Comparison of ENCODE assay signal across 8 cellular contexts in genomic region chr14:63725786-63726185, GRCh38. TPM values are rescaled to one million over a fixed set of nuclear protein-coding genes. Genes with fewer than 3 reads are reported as not detected.
DNase-seq lines count a peak whose midpoint lies in the region; ATAC-seq and TF ChIP-seq lines count a peak whose summit lies in the region.

No MANE protein-coding gene starts in this region.

- peaks cover 3% of the 10 kb centered on the region for H3K36me3 Mint-ChIP-seq in activated T-cell treated with anti-CD3 and anti-CD28 coated beads, Interleukin-2, amount 50 U/mL, for 4 hours (ENCODE audit: insufficient read depth)
- H3K36me3 Mint-ChIP-seq in activated B cell treated with CpG ODN at 0.5 μM for 24 hours (ENCODE audit: low read depth): peaks cover 24% of the 10 kb centered on the region

- POLR2A ChIA-PET in activated B cell treated with CpG ODN at 0.5 μM for 24 hours (lab: Charles Lee): interaction anchor here (0.7 to 5.3 kb wide), 9 partner anchors 8 to 182 kb away, joined by 3 to 47 read pairs (median 8); partner anchors contain the start of genes PPP2R5E and WDR89

- TF ChIP-seq CTCF in activated B cell treated with CpG ODN at 0.5 μM for 24 hours (IDR thresholded peaks at IDR 0.05) (no peak), suprapubic skin (IDR thresholded peaks at IDR 0.05) (no peak), uterus (IDR thresholded peaks at IDR 0.05) (no peak)

- H3K27me3 ChIP-seq in suprapubic skin: no peaks in the 10 kb centered on the region
- H3K27me3 ChIP-seq in uterus: no peaks in the 10 kb centered on the region

- no peak for ATAC-seq in activated T-cell treated with anti-CD3 and anti-CD28 coated beads, Interleukin-2, amount 50 U/mL, for 4 hours
- ATAC-seq in activated B cell treated with CpG ODN at 0.5 μM for 24 hours (ENCODE audit: low read depth): no peak
- no peak for ATAC-seq in HG03196 (IDR thresholded peaks at IDR 0.05; ENCODE audit: unreplicated experiment)

- peaks cover 37% of the 10 kb centered on the region for H3K4me1 Mint-ChIP-seq in activated T-cell treated with anti-CD3 and anti-CD28 coated beads, Interleukin-2, amount 50 U/mL, for 4 hours (ENCODE audit: low read depth)
- peaks cover 44% of the 10 kb centered on the region for H3K4me1 Mint-ChIP-seq in activated B cell treated with CpG ODN at 0.5 μM for 24 hours

- intact Hi-C loops in activated B cell treated with CpG ODN at 0.5 μM for 24 hours (cut with micrococcal nuclease): loop anchor here (1.0 to 5.0 kb wide), 5 partner anchors 7 to 777 kb away; partner anchors contain the start of genes ZBTB1 and ZBTB25
- intact Hi-C loops in uterus (cut with DNase I; ENCODE audit: low total_unique reads): no loop called here

- H3K27ac ChIP-seq in suprapubic skin: no peak overlapping the region
- peak overlapping the region in 1 of 2 donors; percentile 85 for H3K27ac ChIP-seq in uterus

- H3K9me3 ChIP-seq in suprapubic skin (no peaks in the 10 kb centered on the region), uterus (no peaks in the 10 kb centered on the region)

- no peak for DNase-seq in activated T-cell treated with anti-CD3 and anti-CD28 coated beads, Interleukin-2, amount 50 U/mL, for 4 hours
- DNase-seq in activated T-cell treated with anti-CD3 and anti-CD28 coated beads, Interleukin-2, amount 50 U/mL, for 48 hours: no peak
- DNase-seq in activated B cell treated with CpG ODN at 0.5 μM for 24 hours (no peak), inferior parietal cortex (ENCODE audit: extremely low spot score) (peak; percentile 29), suprapubic skin (ENCODE audit: low spot score in 2 of 2) (no peak), uterus (no peak), NOMO-1 (lab: John Stamatoyannopoulos, UW; ENCODE audit: unreplicated experiment in 2 of 2) (no peak)

- no peaks in the 10 kb centered on the region for H3K9me3 Mint-ChIP-seq in activated T-cell treated with anti-CD3 and anti-CD28 coated beads, Interleukin-2, amount 50 U/mL, for 4 hours
- H3K9me3 Mint-ChIP-seq in activated B cell treated with CpG ODN at 0.5 μM for 24 hours: no peaks in the 10 kb centered on the region

- peak overlapping the region; percentile 96 for H3K27ac Mint-ChIP-seq in activated B cell treated with CpG ODN at 0.5 μM for 24 hours

- TF ChIP-seq POLR2A in suprapubic skin (IDR thresholded peaks at IDR 0.05) (no peak), uterus (IDR thresholded peaks at IDR 0.05) (no peak)

- H3K4me1 ChIP-seq in suprapubic skin: peaks cover 28% of the 10 kb centered on the region
- H3K4me1 ChIP-seq in uterus: peaks cover 0 to 5% of the 10 kb centered on the region in 2 donors

- no peak for TF ChIP-seq EP300 in suprapubic skin (IDR thresholded peaks at IDR 0.05)

- CTCF ChIA-PET in activated B cell treated with CpG ODN at 0.5 μM for 24 hours (lab: Charles Lee): interaction anchor here (0.6 to 4.5 kb wide), 7 partner anchors 9 to 577 kb away, joined by 3 to 51 read pairs (median 4); partner anchors contain the start of gene WDR89

- H3K4me3 Mint-ChIP-seq in activated T-cell treated with anti-CD3 and anti-CD28 coated beads, Interleukin-2, amount 50 U/mL, for 4 hours: peak overlapping the region; percentile 99
- H3K4me3 Mint-ChIP-seq in activated B cell treated with CpG ODN at 0.5 μM for 24 hours: peak overlapping the region; percentile 99

- H3K4me3 ChIP-seq in suprapubic skin (peak overlapping the region; percentile 98), uterus (peak overlapping the region in 1 of 2 donors; percentile 89)

- H3K27me3 Mint-ChIP-seq in activated T-cell treated with anti-CD3 and anti-CD28 coated beads, Interleukin-2, amount 50 U/mL, for 4 hours (ENCODE audit: low read depth): no peaks in the 10 kb centered on the region
- H3K27me3 Mint-ChIP-seq in activated B cell treated with CpG ODN at 0.5 μM for 24 hours: no peaks in the 10 kb centered on the region

- 79% methylated on average over 6 of the region's 6 CpGs for WGBS in suprapubic skin

- peaks cover 4% of the 10 kb centered on the region for H3K36me3 ChIP-seq in suprapubic skin
- no peaks in the 10 kb centered on the region for H3K36me3 ChIP-seq in uterus

RNA-seq across cellular contexts. Expression of gene SGPP1, which starts 2.1 kb away (rescaled TPM):
- total RNA-seq in activated T-cell treated with anti-CD3 and anti-CD28 coated beads, Interleukin-2, amount 50 U/mL, for 4 hours: 10 to 100 TPM; 12.0 to 13.5 (median 12.8) TPM
- total RNA-seq in activated B cell treated with CpG ODN at 0.5 μM for 24 hours (20.9 and 21.2 TPM in 2 replicates), suprapubic skin (10 to 100 TPM in 1 of 4 donors, 1 to 10 TPM in 3; 5.4 to 10.9 (median 8.0) TPM), uterus (10 to 100 TPM; 17.7 to 47.6 (median 21.5) TPM)
